In the genomic region with DNA sequence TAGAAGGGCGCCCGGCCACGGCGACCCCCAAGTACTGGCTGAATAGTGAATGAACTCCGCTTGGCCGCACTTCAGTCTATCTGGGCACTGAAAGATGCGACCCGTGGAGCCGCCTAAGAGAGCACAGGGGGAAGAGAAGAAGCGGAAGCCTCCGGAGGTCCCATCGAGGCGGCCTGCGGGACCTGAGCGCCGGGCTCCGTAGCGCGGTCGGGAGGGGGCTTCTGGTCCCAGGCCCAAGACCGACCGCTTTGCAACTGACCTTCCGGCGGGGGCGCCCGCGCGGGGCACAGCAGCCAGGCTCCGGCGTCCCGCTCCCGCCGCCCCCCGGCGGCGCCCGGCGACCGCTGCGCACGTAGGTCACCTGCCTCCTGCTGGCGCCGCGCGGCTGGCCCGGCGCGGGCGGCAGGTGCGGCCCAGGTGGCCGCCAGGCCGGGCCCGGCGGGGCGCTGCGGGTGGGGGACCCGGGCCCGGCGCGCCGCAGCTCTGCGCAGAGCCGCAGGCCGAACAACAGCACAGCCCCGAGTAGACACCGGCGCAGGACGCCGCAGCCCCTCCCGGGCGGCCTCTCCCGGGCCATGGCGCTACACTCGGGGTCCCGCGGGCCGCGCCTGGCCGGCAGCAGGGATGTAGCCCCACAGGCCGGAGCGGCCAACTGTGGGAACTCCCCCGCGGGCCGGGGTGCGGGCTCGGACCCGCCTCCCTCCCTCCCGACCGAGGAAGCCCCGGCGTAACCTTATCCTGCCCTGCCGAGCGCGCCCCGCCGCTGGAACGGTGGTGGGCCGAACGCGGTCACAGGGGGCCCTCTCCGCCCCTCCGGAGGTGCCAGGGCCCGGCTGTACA, we compare ENCODE assay signal across 9 cellular contexts. TPM values are rescaled to one million over a fixed set of nuclear protein-coding genes. Genes with fewer than 3 reads are reported as not detected.
DNase-seq lines count a peak whose midpoint lies in the region; ATAC-seq and TF ChIP-seq lines count a peak whose summit lies in the region.
"Had no signal": no experiment of that assay in that cellular context is flagged by ENCODE, and none has a peak within 500 bp of the region (broad histone marks: within the 10 kb centered on the region; RNA-seq: fewer than 3 reads in every experiment).

A gene with protein sequence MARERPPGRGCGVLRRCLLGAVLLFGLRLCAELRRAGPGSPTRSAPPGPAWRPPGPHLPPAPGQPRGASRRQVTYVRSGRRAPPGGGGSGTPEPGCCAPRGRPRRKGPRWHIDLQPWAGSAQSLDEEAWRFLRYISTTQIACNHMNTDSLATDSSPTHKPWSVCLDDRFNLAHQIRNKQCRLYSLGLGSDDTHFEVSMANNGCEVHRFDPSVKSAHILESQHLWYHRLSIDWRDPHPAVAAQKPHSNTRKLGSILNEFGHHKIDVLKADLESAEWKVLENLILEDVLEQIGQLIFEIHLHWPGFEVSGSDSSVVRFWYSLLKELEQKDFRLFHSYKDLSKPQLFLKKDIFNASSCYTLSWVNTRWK (minus strand): TSS at position 654 of the 840 bp plus-strand sequence. CDS start 77 bp downstream, at position 577.

- H3K9me3 ChIP-seq in SK-N-SH (no peaks in the 10 kb centered on the region), esophagus (ENCODE audit: control insufficient read depth in 2 of 2, insufficient read depth in 1 of 2, low read depth in 1 of 2, low read length in 1 of 2) (no peaks in the 10 kb centered on the region)

- H3K4me1 Mint-ChIP-seq in natural killer cell treated with Interleukin-12 subunit alpha and Interleukin-12 subunit beta and Interleukin-15 and Interleukin-18, amount 100 ng/mL, for 72 hours (ENCODE audit: low read depth in 2 of 2): peaks cover 12 to 15% of the 10 kb centered on the region in 2 donors

- no peak within 1 kb of the TSS; a peak in 1 of 4 replicates for H3K27ac ChIP-seq in SK-N-SH (ENCODE audit: low read depth in 2 of 2, low read length in 1 of 2)
- H3K27ac ChIP-seq in esophagus (ENCODE audit: low read depth in 2 of 2, low read length in 1 of 2): peak within 1 kb of the TSS; percentile 70 to 74

- 77% methylated on average over 11 of the region's 103 CpGs for WGBS in SK-N-SH (ENCODE audit: low lambda C conversion rate)
- 2 to 3% methylated on average over 79 to 103 of the region's 103 CpGs for WGBS in esophagus, 2 donors

- POLR2A ChIA-PET in SK-N-SH (lab: Yijun Ruan, JAX): no interaction called here

- H3K4me3 Mint-ChIP-seq in natural killer cell treated with Interleukin-12 subunit alpha and Interleukin-12 subunit beta and Interleukin-15 and Interleukin-18, amount 100 ng/mL, for 72 hours: peak within 1 kb of the TSS; percentile 62

- H3K9me2 ChIP-seq in SK-N-SH: no peaks in the 10 kb centered on the region

- ATAC-seq in natural killer cell treated with Interleukin-12 subunit alpha and Interleukin-12 subunit beta and Interleukin-15 and Interleukin-18, amount 100 ng/mL, for 72 hours: peak; percentile 61 to 68
- ATAC-seq in HG03135 (IDR thresholded peaks at IDR 0.05; ENCODE audit: unreplicated experiment) (no peak), HG03469 (IDR thresholded peaks at IDR 0.05; ENCODE audit: unreplicated experiment) (no peak)

- peaks cover 48 to 61% of the 10 kb centered on the region in 2 donors for H3K27me3 Mint-ChIP-seq in natural killer cell treated with Interleukin-12 subunit alpha and Interleukin-12 subunit beta and Interleukin-15 and Interleukin-18, amount 100 ng/mL, for 72 hours

- peak within 1 kb of the TSS in 1 of 2 experiments; percentile 51; a peak in 2 of 4 replicates for H3K4me3 ChIP-seq in SK-N-SH (ENCODE audit: low read depth in 2 of 2, low read length in 1 of 2)
- peak within 1 kb of the TSS; percentile 52 to 63 for H3K4me3 ChIP-seq in esophagus (ENCODE audit: low read depth in 1 of 2, low read length in 2 of 2)

- H3K79me2 ChIP-seq in SK-N-SH (ENCODE audit: insufficient read depth): no peaks in the 10 kb centered on the region

- CTCF ChIA-PET in SK-N-SH (lab: Yijun Ruan, JAX): interaction anchor here (1.0 to 2.0 kb wide), 4 partner anchors 16 to 103 kb away, joined by 3 to 6 read pairs (median 5); no protein-coding TSS in a partner anchor

- no peak within 1 kb of the TSS for H3K9ac ChIP-seq in SK-N-SH

- peaks cover 11% of the 10 kb centered on the region for H3K36me3 Mint-ChIP-seq in natural killer cell treated with Interleukin-12 subunit alpha and Interleukin-12 subunit beta and Interleukin-15 and Interleukin-18, amount 100 ng/mL, for 72 hours

- no peak for TF ChIP-seq RAD21 in SK-N-SH (IDR thresholded peaks at IDR 0.05; ENCODE audit: low read length)

- H4K20me1 ChIP-seq in SK-N-SH (ENCODE audit: insufficient read depth): no peaks in the 10 kb centered on the region

- peaks cover 0 to 11% of the 10 kb centered on the region in 2 experiments; a peak in 1 of 4 replicates for H3K4me1 ChIP-seq in SK-N-SH (ENCODE audit: control insufficient read depth in 1 of 2, insufficient read depth in 2 of 2, low read depth in 1 of 2, low read length in 1 of 2)
- peaks cover 2 to 4% of the 10 kb centered on the region in 2 donors for H3K4me1 ChIP-seq in esophagus (ENCODE audit: control insufficient read depth in 2 of 2, insufficient read depth in 2 of 2, low read length in 1 of 2)

- H3K4me2 ChIP-seq in SK-N-SH: no peak within 1 kb of the TSS; the same call in 1 of the 2 replicates

- H3F3A ChIP-seq in SK-N-SH (replicated peaks; ENCODE audit: insufficient read depth): no peaks in the 10 kb centered on the region

- H3K27ac Mint-ChIP-seq in natural killer cell treated with Interleukin-12 subunit alpha and Interleukin-12 subunit beta and Interleukin-15 and Interleukin-18, amount 100 ng/mL, for 72 hours: no peak within 1 kb of the TSS

- 0 out of 2 replicates have a peak, but pooled peaks cover 7% of the 10 kb centered on the region for H3K27me3 ChIP-seq in SK-N-SH (ENCODE audit: insufficient read depth)
- peaks cover 0 to 3% of the 10 kb centered on the region in 2 donors for H3K27me3 ChIP-seq in esophagus (ENCODE audit: control insufficient read depth in 1 of 2, insufficient read depth in 2 of 2, low read length in 2 of 2)

- peak; percentile 40 for DNase-seq in NCI-H2227 (lab: John Stamatoyannopoulos, UW; ENCODE audit: unreplicated experiment)
- DNase-seq in NCI-H2227 treated with DMSO at 0.1 percent for 48 hours (lab: John Stamatoyannopoulos, UW): no peak
- peak; percentile 85 for DNase-seq in SK-N-SH
- DNase-seq in natural killer cell treated with Interleukin-12 subunit alpha and Interleukin-12 subunit beta and Interleukin-15 and Interleukin-18, amount 100 ng/mL, for 72 hours (ENCODE audit: low spot score): no peak
- DNase-seq in NAMALWA (ENCODE audit: low spot score): no peak
- DNase-seq: DND-41 had no signal

- no peaks in the 10 kb centered on the region for H3K9me3 Mint-ChIP-seq in natural killer cell treated with Interleukin-12 subunit alpha and Interleukin-12 subunit beta and Interleukin-15 and Interleukin-18, amount 100 ng/mL, for 72 hours

- H3K36me3 ChIP-seq in SK-N-SH (replicated peaks in 1 of 2; ENCODE audit: control insufficient read depth in 1 of 2, insufficient read depth in 2 of 2, low read length in 1 of 2) (no peaks in the 10 kb centered on the region), esophagus (ENCODE audit: control insufficient read depth in 2 of 2, insufficient read depth in 2 of 2, low read length in 1 of 2) (no peaks in the 10 kb centered on the region)

- no peak for TF ChIP-seq EP300 in SK-N-SH (IDR thresholded peaks at IDR 0.05; ENCODE audit: borderline replicate concordance in 1 of 2, low read depth in 1 of 2, low read length in 1 of 2)

- no peak within 1 kb of the TSS for H2AFZ ChIP-seq in SK-N-SH (ENCODE audit: low read depth)

- no peak for TF ChIP-seq CTCF in SK-N-SH (IDR thresholded peaks at IDR 0.05)

TF ChIP-seq in SK-N-SH, 30 proteins besides CTCF, POLR2A, EP300 and RAD21:
- TF ChIP-seq TCF12 (IDR thresholded peaks at IDR 0.05): no peak
- no peak for TF ChIP-seq NFIC (IDR thresholded peaks at IDR 0.05; ENCODE audit: borderline replicate concordance)
- no peak for TF ChIP-seq YY1 (IDR thresholded peaks at IDR 0.05; ENCODE audit: low read depth)
- TF ChIP-seq ELF1 (IDR thresholded peaks at IDR 0.05): no peak
TF ChIP-seq in SK-N-SH: peak in this region for 0.

RNA-seq across cellular contexts. Expression of the gene that starts here (rescaled TPM):
- polyA plus RNA-seq in SK-N-SH (2012; rRNA removed) (not detected in 2 replicates), esophagus (under 1 TPM; 0.14 to 0.34 TPM)
- not detected in 2 replicates for polyA plus RNA-seq in SK-N-SH (2012; cell fraction: cytosol; rRNA removed)
- not detected in 2 replicates for polyA plus RNA-seq in SK-N-SH (2012; cell fraction: nucleus; rRNA removed)
- not detected for total RNA-seq in natural killer cell treated with Interleukin-12 subunit alpha and Interleukin-12 subunit beta and Interleukin-15 and Interleukin-18, amount 100 ng/mL, for 72 hours

Comparison
In these comparisons a context has a peak if more than half of its experiments do, and no peak if none do; other contexts are left out.
1. Peak in DNase-seq in SK-N-SH; RNA of the gene not detected or under 1 TPM.
2. Peak in ATAC-seq in natural killer cell treated with Interleukin-12 subunit alpha and Interleukin-12 subunit beta and Interleukin-15 and Interleukin-18, amount 100 ng/mL, for 72 hours; RNA of the gene not detected or under 1 TPM.
3. H3K27ac ChIP-seq: peak in esophagus (2 of 2); none in SK-N-SH (0 of 2).